Comparison of ENCODE assay signal across 30 cellular contexts in the genomic region with DNA sequence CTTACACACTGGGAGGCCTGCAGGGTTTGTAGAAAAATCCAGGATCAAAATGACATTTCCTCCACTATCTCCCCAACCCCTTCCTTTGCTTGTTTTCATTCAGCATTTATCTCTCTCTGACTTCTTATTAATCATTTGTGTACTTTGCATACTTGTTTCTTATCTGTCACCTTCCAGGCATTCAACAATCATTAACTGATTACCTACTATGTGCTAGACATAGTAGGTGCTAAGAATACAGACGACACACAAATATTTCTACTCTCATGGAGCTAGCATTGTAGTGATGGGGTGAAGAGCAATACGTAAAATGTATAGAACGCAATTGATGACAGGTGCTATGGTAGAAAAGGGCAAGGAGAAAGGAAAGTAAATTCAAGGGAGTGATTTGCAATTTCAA. TPM values are rescaled to one million over a fixed set of nuclear protein-coding genes. Genes with fewer than 3 reads are reported as not detected.
"Had no signal": no experiment of that assay in that cellular context is flagged by ENCODE, and none has a peak within 500 bp of the region (broad histone marks: within the 10 kb centered on the region; RNA-seq: fewer than 3 reads in every experiment).

No MANE protein-coding gene starts in this region.

- H3K4me1 ChIP-seq: colonic mucosa, foreskin keratinocyte, gastrocnemius medialis, gastroesophageal sphincter had no signal

- H3K36me3 ChIP-seq: colonic mucosa, esophagus muscularis mucosa, esophagus squamous epithelium, gastrocnemius medialis, gastroesophageal sphincter, heart left ventricle, heart right ventricle had no signal

- H3K9me3 Mint-ChIP-seq: dendritic cell treated with granulocyte-macrophage colony-stimulating factor and Interleukin-4, amounts not matched to agents 40 ng/mL and 50 ng/mL, for 4 days; effector memory CD8-positive, alpha-beta T cell had no signal

- H3K9me3 ChIP-seq: colonic mucosa, esophagus muscularis mucosa, esophagus squamous epithelium, gastrocnemius medialis, gastroesophageal sphincter, heart left ventricle, heart right ventricle had no signal

- H3K27ac Mint-ChIP-seq: dendritic cell treated with granulocyte-macrophage colony-stimulating factor and Interleukin-4, amounts not matched to agents 40 ng/mL and 50 ng/mL, for 4 days; effector memory CD8-positive, alpha-beta T cell had no signal

- H3K4me3 ChIP-seq: colonic mucosa, coronary artery, dorsolateral prefrontal cortex, esophagus muscularis mucosa, esophagus squamous epithelium, gastrocnemius medialis, gastroesophageal sphincter, heart left ventricle, heart right ventricle had no signal

- H3K27ac ChIP-seq: colonic mucosa, coronary artery, dorsolateral prefrontal cortex, epithelial cell of prostate, esophagus muscularis mucosa, esophagus squamous epithelium, foreskin keratinocyte, gastrocnemius medialis, gastroesophageal sphincter, heart left ventricle, heart right ventricle had no signal

- DNase-seq: colonic mucosa; cortex of kidney; dermis blood vessel endothelial cell; dorsolateral prefrontal cortex; effector CD4-positive, alpha-beta T cell; effector CD8-positive, alpha-beta T cell; effector memory CD4-positive, alpha-beta T cell; effector memory CD8-positive, alpha-beta T cell; erythroblast; esophagus squamous epithelium; foreskin fibroblast; foreskin keratinocyte; foreskin melanocyte; gastrocnemius medialis; glutamatergic neuron; head of caudate nucleus; heart left ventricle; heart right ventricle had no signal

- ATAC-seq: effector memory CD8-positive, alpha-beta T cell; esophagus mucosa; foreskin keratinocyte; gastrocnemius medialis; gastroesophageal sphincter; heart left ventricle; heart right ventricle had no signal

- H3K27me3 ChIP-seq: colonic mucosa, esophagus muscularis mucosa, foreskin keratinocyte, gastrocnemius medialis, gastroesophageal sphincter, heart left ventricle, heart right ventricle had no signal

- H3K4me3 Mint-ChIP-seq: dendritic cell treated with granulocyte-macrophage colony-stimulating factor and Interleukin-4, amounts not matched to agents 40 ng/mL and 50 ng/mL, for 4 days; effector memory CD8-positive, alpha-beta T cell had no signal

- FAIRE-seq: colon, endometrium, endothelial cell of umbilical vein, frontal cortex had no signal

RNA-seq across cellular contexts. Expression of a gene that starts 20.9 kb away (rescaled TPM):
- total RNA-seq: dermis blood vessel endothelial cell, endothelial cell of umbilical vein, fibroblast of villous mesenchyme had no signal
- polyA plus RNA-seq: endothelial cell of umbilical vein, fibroblast of lung had no signal
